ENCODE assay signal across 9 cellular contexts in genomic region chrX:109475174-109475891, GRCh38. TPM values are rescaled to one million over a fixed set of nuclear protein-coding genes. Genes with fewer than 3 reads are reported as not detected.
DNase-seq lines count a peak whose midpoint lies in the region; ATAC-seq, FAIRE-seq and TF ChIP-seq lines count a peak whose summit lies in the region.
"Had no signal": no experiment of that assay in that cellular context is flagged by ENCODE, and none has a peak within 500 bp of the region (broad histone marks: within the 10 kb centered on the region; RNA-seq: fewer than 3 reads in every experiment).

No MANE protein-coding gene starts in this region.

- no peak for DNase-seq in CD14-positive monocyte (ENCODE audit: low spot score)
- peak; percentile 60 for DNase-seq in GM23248
- DNase-seq in NCI-H524 treated with DMSO at 0.1 percent for 48 hours (lab: John Stamatoyannopoulos, UW), result peak; percentile 36
- peak; percentile 9 for DNase-seq in cerebellum (ENCODE audit: low spot score)
- peak; percentile 35 for DNase-seq in HepG2 (ENCODE audit: low spot score)
- peak; percentile 41 for DNase-seq in ureter (ENCODE audit: low spot score)
- DNase-seq in KG1 (lab: John Stamatoyannopoulos, UW), result no peak
- DNase-seq: natural killer cell had no signal

- H3K36me3 Mint-ChIP-seq in CD14-positive monocyte, result no peaks in the 10 kb centered on the region
- H3K36me3 Mint-ChIP-seq: natural killer cell had no signal

- TF ChIP-seq EP300 in HepG2 (IDR thresholded peaks at IDR 0.05; ENCODE audit: low read depth in 2 of 2, low read length in 2 of 2) (no peak), HepG2 (CRISPR knock-in tag; IDR thresholded peaks at IDR 0.05; ENCODE audit: borderline replicate concordance) (no peak)

- POLR2A ChIA-PET in HepG2 (lab: Yijun Ruan, JAX), result no interaction called here

- H3K4me3 ChIP-seq in GM23248 (peak overlapping the region; percentile 41), HepG2 (replicated peaks in 1 of 3; ENCODE audit: insufficient read depth in 1 of 3, low read depth in 2 of 3, low read length in 3 of 3) (peak overlapping the region in 1 of 3 experiments; percentile 23; a peak in 1 of 6 replicates)

- H3K36me3 ChIP-seq in GM23248 (ENCODE audit: low read depth), result no peaks in the 10 kb centered on the region
- no peaks in the 10 kb centered on the region for H3K36me3 ChIP-seq in HepG2 (replicated peaks in 1 of 2; ENCODE audit: control insufficient read depth in 1 of 2, insufficient read depth in 2 of 2, low read length in 2 of 2)

- intact Hi-C loops in CD14-positive monocyte (cut with micrococcal nuclease) (no loop called here), HepG2 (cut with micrococcal nuclease; ENCODE audit: unreplicated experiment) (no loop called here)

- no peak for TF ChIP-seq POLR2A in HepG2 (IDR thresholded peaks at IDR 0.05; ENCODE audit: insufficient read depth in 1 of 2, low read depth in 2 of 2, low read length in 2 of 2)

- 11 to 22% methylated on average over 12 to 23 of the region's 23 CpGs for WGBS in GM23248 (ENCODE audit: low coverage in 1 of 2, low lambda C conversion rate in 2 of 2, missing lambda C conversion rate in 2 of 2), 2 experiments
- 0% methylated on average over 3 of the region's 23 CpGs for WGBS in HepG2 (ENCODE audit: low lambda C conversion rate)

- TF ChIP-seq CTCF in CD14-positive monocyte (IDR thresholded peaks at IDR 0.05), result peak; percentile 49
- peak; percentile 71 for TF ChIP-seq CTCF in HepG2 (CRISPR knock-in tag; IDR thresholded peaks at IDR 0.05)

- H3K27ac Mint-ChIP-seq in CD14-positive monocyte, result no peak overlapping the region
- H3K27ac Mint-ChIP-seq: natural killer cell had no signal

- H3K27me3 Mint-ChIP-seq in CD14-positive monocyte (ENCODE audit: low read depth in 3 of 3), result peaks cover 0 to 2% (median 0%) of the 10 kb centered on the region in 3 donors

- H3K9me3 ChIP-seq in GM23248 (ENCODE audit: low read depth) (no peaks in the 10 kb centered on the region), HepG2 (ENCODE audit: low read length) (no peaks in the 10 kb centered on the region)

- H2AFZ ChIP-seq in GM23248 (peak overlapping the region; percentile 47; the same call in 1 of the 2 replicates), HepG2 (ENCODE audit: low read length) (no peak overlapping the region)

- no peak for TF ChIP-seq RAD21 in HepG2 (CRISPR knock-in tag; IDR thresholded peaks at IDR 0.05)

- peak overlapping the region; percentile 46 for H3K4me2 ChIP-seq in GM23248 (ENCODE audit: unreplicated experiment)
- H3K4me2 ChIP-seq in HepG2 (ENCODE audit: low read depth, low read length), result peak overlapping the region; percentile 74

- no peak overlapping the region for H3K27ac ChIP-seq in GM23248
- H3K27ac ChIP-seq in HepG2 (ENCODE audit: extremely low read length, insufficient read depth, low read length), result no peak overlapping the region

- peak; percentile 95 for ATAC-seq in HepG2
- ATAC-seq in HG02973 (IDR thresholded peaks at IDR 0.05; ENCODE audit: unreplicated experiment), result no peak

- no TSS peak for BruUV-seq in HepG2 (replicated peaks; lab: Mats Ljungman, UMichigan)

- H3K4me1 ChIP-seq in GM23248 (ENCODE audit: insufficient read depth) (peaks cover 12% of the 10 kb centered on the region), HepG2 (ENCODE audit: insufficient read depth, low read length) (0 out of 2 replicates have a peak, but pooled peaks cover 6% of the 10 kb centered on the region)

- no peaks in the 10 kb centered on the region for H3K9me2 ChIP-seq in GM23248 (ENCODE audit: insufficient read depth)

- H3K4me1 Mint-ChIP-seq in CD14-positive monocyte, result peaks cover 5% of the 10 kb centered on the region

- H3K9me3 Mint-ChIP-seq in CD14-positive monocyte, result no peaks in the 10 kb centered on the region
- H3K9me3 Mint-ChIP-seq: natural killer cell had no signal

- no peak overlapping the region for H3K9ac ChIP-seq in GM23248
- no peak overlapping the region for H3K9ac ChIP-seq in HepG2 (ENCODE audit: insufficient read depth, low read depth, low read length)

- H3F3A ChIP-seq in GM23248 (ENCODE audit: insufficient read depth), result peaks cover 6% of the 10 kb centered on the region; the same call in 1 of the 2 replicates

- FAIRE-seq in HepG2 (lab: Jason Lieb, UNC), result peak; percentile 94

- no peak overlapping the region for H3K4me3 Mint-ChIP-seq in CD14-positive monocyte
- H3K4me3 Mint-ChIP-seq: natural killer cell had no signal

- H3K27me3 ChIP-seq in GM23248 (replicated peaks; ENCODE audit: insufficient read depth) (no peaks in the 10 kb centered on the region), HepG2 (ENCODE audit: control insufficient read depth in 1 of 2, insufficient read depth in 2 of 2, low read length in 2 of 2) (no peaks in the 10 kb centered on the region)

- in situ Hi-C loops in GM23248 (cut with MboI), result no loop called here
- in situ Hi-C loops in HepG2 (cut with HindIII; ENCODE audit: extremely low pct_ligation_motif_present, low pct_unique_long_range_greater_than_20kb), result no loop called here

- CTCF ChIA-PET in HepG2 (lab: Yijun Ruan, JAX; ENCODE audit: low intra/inter-chr PET ratio, low total read pairs), result no interaction called here

- H4K20me1 ChIP-seq in GM23248 (ENCODE audit: insufficient read depth), result no peaks in the 10 kb centered on the region
- no peaks in the 10 kb centered on the region for H4K20me1 ChIP-seq in HepG2 (ENCODE audit: insufficient read depth, low read length)

- no peaks in the 10 kb centered on the region for H3K79me2 ChIP-seq in GM23248 (ENCODE audit: insufficient read depth)
- H3K79me2 ChIP-seq in HepG2 (ENCODE audit: insufficient read depth, low read length), result no peaks in the 10 kb centered on the region

TF ChIP-seq in HepG2, 621 proteins besides CTCF, POLR2A, EP300 and RAD21 (continues in another document):
- TF ChIP-seq ARNT (IDR thresholded peaks at IDR 0.05) (no peak), ELF3 (CRISPR knock-in tag; IDR thresholded peaks at IDR 0.05) (0 out of 2 replicates have a peak, but pooled peaks have one; percentile 11), HNRNPUL1 (IDR thresholded peaks at IDR 0.05; ENCODE audit: low read depth, low read length) (no peak), TFAP4 (IDR thresholded peaks at IDR 0.05; ENCODE audit: borderline replicate concordance, low read depth) (peak; percentile 43; the same call in 1 of the 2 replicates), ZNF383 (CRISPR knock-in tag; IDR thresholded peaks at IDR 0.05; ENCODE audit: borderline replicate concordance) (no peak), PHF21A (CRISPR knock-in tag; IDR thresholded peaks at IDR 0.05) (0 out of 2 replicates have a peak, but pooled peaks have one; percentile 17), SMC3 (IDR thresholded peaks at IDR 0.05; ENCODE audit: low read length) (peak; percentile 28; the same call in 1 of the 2 replicates)
- TF ChIP-seq, protein P1, sequence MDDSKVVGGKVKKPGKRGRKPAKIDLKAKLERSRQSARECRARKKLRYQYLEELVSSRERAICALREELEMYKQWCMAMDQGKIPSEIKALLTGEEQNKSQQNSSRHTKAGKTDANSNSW (CRISPR knock-in tag; IDR thresholded peaks at IDR 0.05; ENCODE audit: borderline replicate concordance), result no peak
- TF ChIP-seq, protein P2, sequence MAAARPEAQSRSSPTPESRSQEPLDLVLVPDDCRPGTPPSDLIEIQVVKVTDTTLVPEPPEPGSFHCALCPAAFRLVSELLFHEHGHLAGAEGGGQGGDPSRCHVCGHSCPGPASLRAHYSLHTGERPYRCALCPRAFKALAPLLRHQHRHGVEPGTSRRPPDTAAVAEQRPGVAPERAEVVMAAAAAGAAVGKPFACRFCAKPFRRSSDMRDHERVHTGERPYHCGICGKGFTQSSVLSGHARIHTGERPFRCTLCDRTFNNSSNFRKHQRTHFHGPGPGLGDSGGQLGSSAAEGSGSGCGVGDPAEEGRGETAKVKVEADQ (CRISPR knock-in tag; IDR thresholded peaks at IDR 0.05; ENCODE audit: borderline replicate concordance), result no peak

RNA-seq across cellular contexts. Expression of gene GUCY2F, which starts 6.6 kb away (rescaled TPM):
- polyA plus RNA-seq in CD14-positive monocyte, result not detected
- total RNA-seq in GM23248 (2014; rRNA removed; shearing (Covaris generic)), result not detected in 2 replicates
- polyA plus RNA-seq in GM23248 (2016; fragmentation: Nextera tagmentation; extraction: Ambion mirVana), result not detected in 2 replicates
- 0.18 TPM for total RNA-seq in cerebellum
- not detected in 2 replicates for total RNA-seq in HepG2 (2016; rRNA removed; fragmentation: Illumina TruSeq; extraction: Trizol)
- total RNA-seq in HepG2 (2016; cell fraction: cytosol; rRNA removed; fragmentation: Illumina TruSeq; extraction: Trizol; ENCODE audit: low read depth), result 0.09 TPM in 1 of 2 replicates, not detected in the other
- not detected in 2 replicates for total RNA-seq in HepG2 (2016; cell fraction: insoluble cytoplasmic fraction; rRNA removed; fragmentation: Illumina TruSeq; extraction: Trizol)
- total RNA-seq in HepG2 (2016; cell fraction: membrane; rRNA removed; fragmentation: Illumina TruSeq; extraction: Trizol), result not detected in 2 replicates
- total RNA-seq in HepG2 (2016; cell fraction: nucleus; rRNA removed; fragmentation: Illumina TruSeq; extraction: Trizol), result not detected in 2 replicates
- 0.03 and 0.04 TPM in 2 replicates for polyA plus RNA-seq in HepG2 (2011; rRNA removed)
- 0.03 TPM in 1 of 2 replicates, not detected in the other for polyA plus RNA-seq in HepG2 (2011; cell fraction: cytosol; rRNA removed)
- 0.10 and 0.12 TPM in 2 replicates for polyA plus RNA-seq in HepG2 (2011; cell fraction: nucleus; rRNA removed)
- polyA plus RNA-seq in HepG2 (2012), result not detected in 2 replicates
- polyA plus RNA-seq in HepG2 (2016; cell fraction: cytosol; fragmentation: Illumina TruSeq; extraction: Trizol; ENCODE audit: low read depth), result not detected in 2 replicates
- polyA plus RNA-seq in HepG2 (2016; cell fraction: insoluble cytoplasmic fraction; fragmentation: Illumina TruSeq; extraction: Trizol; ENCODE audit: low read depth), result not detected in 2 replicates
- not detected in 2 replicates for polyA plus RNA-seq in HepG2 (2016; cell fraction: membrane; fragmentation: Illumina TruSeq; extraction: Trizol; ENCODE audit: low read depth)
- not detected in 2 replicates for polyA plus RNA-seq in HepG2 (2016; cell fraction: nucleus; fragmentation: Illumina TruSeq; extraction: Trizol; ENCODE audit: insufficient read depth, low read depth)
- not detected in 2 replicates for polyA minus RNA-seq in HepG2 (2011; rRNA and poly(A)+ RNA removed; ENCODE audit: low replicate concordance)
- not detected in 2 replicates for polyA minus RNA-seq in HepG2 (2011; cell fraction: cytosol; rRNA and poly(A)+ RNA removed)
- 0.26 and 0.37 TPM in 2 replicates for polyA minus RNA-seq in HepG2 (2011; cell fraction: nucleus; rRNA and poly(A)+ RNA removed)
- not detected for total RNA-seq in ureter
- total RNA-seq: natural killer cell had no signal

Comparison
In these comparisons a context has a peak if more than half of its experiments do, and no peak if none do; other contexts are left out.
1. DNase-seq: peak in GM23248 (single experiment), NCI-H524 treated with DMSO at 0.1 percent for 48 hours (single experiment), cerebellum (single experiment), HepG2 (single experiment) and ureter (single experiment); none in CD14-positive monocyte (single experiment) and KG1 (single experiment).